In the genomic region with DNA sequence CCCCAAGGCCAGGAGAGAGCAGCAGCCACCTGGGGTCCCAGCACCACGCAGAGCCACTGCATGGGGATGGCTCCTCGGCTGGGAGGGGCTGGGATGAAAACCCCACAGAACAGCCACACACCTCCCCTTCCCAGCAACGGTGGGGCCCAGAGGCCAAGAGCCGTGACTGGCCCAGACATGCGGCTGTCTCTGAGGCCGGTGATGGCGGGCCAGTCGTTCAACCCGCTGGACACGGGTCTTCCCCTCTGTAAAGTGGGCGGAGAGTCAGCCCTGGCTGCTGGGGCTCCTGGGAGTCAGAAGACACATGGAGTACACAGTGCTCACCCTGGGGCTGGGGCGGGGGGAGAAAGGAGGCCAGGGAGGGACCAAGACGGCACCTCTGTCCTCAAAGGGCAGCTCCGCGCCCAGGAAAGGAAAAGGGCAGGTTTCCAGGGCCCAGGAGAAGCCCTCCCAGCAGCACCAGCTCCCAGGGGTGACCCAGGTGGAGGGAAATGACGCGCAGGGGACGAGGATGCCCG, we compare ENCODE assay signal across 2 cellular contexts.
TF ChIP-seq lines count a peak whose summit lies in the region.

No MANE protein-coding gene starts in this region.

TF ChIP-seq in A549, 52 proteins besides CTCF, POLR2A, EP300 and RAD21:
- TF ChIP-seq KDM5A (IDR thresholded peaks at IDR 0.05) (no peak), SREBF2 (IDR thresholded peaks at IDR 0.05) (no peak), CBX2 (IDR thresholded peaks at IDR 0.05; ENCODE audit: borderline replicate concordance, low read depth) (no peak), RNF2 (IDR thresholded peaks at IDR 0.05; ENCODE audit: borderline replicate concordance, low read depth) (no peak), MAX (IDR thresholded peaks at IDR 0.05) (no peak), NPAS2 (CRISPR knock-in tag; IDR thresholded peaks at IDR 0.05; ENCODE audit: borderline replicate concordance) (no peak)
- TF ChIP-seq, protein P1, sequence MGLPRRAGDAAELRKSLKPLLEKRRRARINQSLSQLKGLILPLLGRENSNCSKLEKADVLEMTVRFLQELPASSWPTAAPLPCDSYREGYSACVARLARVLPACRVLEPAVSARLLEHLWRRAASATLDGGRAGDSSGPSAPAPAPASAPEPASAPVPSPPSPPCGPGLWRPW (IDR thresholded peaks at IDR 0.05): no peak
TF ChIP-seq in A549: peak in this region for 0.

TF ChIP-seq in H1, 55 proteins besides CTCF, POLR2A, EP300 and RAD21:
- TF ChIP-seq EGR1 (IDR thresholded peaks at IDR 0.05; ENCODE audit: borderline replicate concordance, low read depth, low read length): no peak
- no peak for TF ChIP-seq POU5F1 (IDR thresholded peaks at IDR 0.05; ENCODE audit: low read depth, low read length)
- TF ChIP-seq BCL11A (IDR thresholded peaks at IDR 0.05; ENCODE audit: low read depth in 2 of 2, low read length in 2 of 2): no peak
- no peak for TF ChIP-seq GTF2F1 (IDR thresholded peaks at IDR 0.05; ENCODE audit: borderline replicate concordance, low read depth, low read length)
- TF ChIP-seq ATF3 (IDR thresholded peaks at IDR 0.05; ENCODE audit: insufficient read depth, low read depth, low read length): no peak
- TF ChIP-seq BACH1 (IDR thresholded peaks at IDR 0.05; ENCODE audit: low read length): no peak
- TF ChIP-seq, protein P2, sequence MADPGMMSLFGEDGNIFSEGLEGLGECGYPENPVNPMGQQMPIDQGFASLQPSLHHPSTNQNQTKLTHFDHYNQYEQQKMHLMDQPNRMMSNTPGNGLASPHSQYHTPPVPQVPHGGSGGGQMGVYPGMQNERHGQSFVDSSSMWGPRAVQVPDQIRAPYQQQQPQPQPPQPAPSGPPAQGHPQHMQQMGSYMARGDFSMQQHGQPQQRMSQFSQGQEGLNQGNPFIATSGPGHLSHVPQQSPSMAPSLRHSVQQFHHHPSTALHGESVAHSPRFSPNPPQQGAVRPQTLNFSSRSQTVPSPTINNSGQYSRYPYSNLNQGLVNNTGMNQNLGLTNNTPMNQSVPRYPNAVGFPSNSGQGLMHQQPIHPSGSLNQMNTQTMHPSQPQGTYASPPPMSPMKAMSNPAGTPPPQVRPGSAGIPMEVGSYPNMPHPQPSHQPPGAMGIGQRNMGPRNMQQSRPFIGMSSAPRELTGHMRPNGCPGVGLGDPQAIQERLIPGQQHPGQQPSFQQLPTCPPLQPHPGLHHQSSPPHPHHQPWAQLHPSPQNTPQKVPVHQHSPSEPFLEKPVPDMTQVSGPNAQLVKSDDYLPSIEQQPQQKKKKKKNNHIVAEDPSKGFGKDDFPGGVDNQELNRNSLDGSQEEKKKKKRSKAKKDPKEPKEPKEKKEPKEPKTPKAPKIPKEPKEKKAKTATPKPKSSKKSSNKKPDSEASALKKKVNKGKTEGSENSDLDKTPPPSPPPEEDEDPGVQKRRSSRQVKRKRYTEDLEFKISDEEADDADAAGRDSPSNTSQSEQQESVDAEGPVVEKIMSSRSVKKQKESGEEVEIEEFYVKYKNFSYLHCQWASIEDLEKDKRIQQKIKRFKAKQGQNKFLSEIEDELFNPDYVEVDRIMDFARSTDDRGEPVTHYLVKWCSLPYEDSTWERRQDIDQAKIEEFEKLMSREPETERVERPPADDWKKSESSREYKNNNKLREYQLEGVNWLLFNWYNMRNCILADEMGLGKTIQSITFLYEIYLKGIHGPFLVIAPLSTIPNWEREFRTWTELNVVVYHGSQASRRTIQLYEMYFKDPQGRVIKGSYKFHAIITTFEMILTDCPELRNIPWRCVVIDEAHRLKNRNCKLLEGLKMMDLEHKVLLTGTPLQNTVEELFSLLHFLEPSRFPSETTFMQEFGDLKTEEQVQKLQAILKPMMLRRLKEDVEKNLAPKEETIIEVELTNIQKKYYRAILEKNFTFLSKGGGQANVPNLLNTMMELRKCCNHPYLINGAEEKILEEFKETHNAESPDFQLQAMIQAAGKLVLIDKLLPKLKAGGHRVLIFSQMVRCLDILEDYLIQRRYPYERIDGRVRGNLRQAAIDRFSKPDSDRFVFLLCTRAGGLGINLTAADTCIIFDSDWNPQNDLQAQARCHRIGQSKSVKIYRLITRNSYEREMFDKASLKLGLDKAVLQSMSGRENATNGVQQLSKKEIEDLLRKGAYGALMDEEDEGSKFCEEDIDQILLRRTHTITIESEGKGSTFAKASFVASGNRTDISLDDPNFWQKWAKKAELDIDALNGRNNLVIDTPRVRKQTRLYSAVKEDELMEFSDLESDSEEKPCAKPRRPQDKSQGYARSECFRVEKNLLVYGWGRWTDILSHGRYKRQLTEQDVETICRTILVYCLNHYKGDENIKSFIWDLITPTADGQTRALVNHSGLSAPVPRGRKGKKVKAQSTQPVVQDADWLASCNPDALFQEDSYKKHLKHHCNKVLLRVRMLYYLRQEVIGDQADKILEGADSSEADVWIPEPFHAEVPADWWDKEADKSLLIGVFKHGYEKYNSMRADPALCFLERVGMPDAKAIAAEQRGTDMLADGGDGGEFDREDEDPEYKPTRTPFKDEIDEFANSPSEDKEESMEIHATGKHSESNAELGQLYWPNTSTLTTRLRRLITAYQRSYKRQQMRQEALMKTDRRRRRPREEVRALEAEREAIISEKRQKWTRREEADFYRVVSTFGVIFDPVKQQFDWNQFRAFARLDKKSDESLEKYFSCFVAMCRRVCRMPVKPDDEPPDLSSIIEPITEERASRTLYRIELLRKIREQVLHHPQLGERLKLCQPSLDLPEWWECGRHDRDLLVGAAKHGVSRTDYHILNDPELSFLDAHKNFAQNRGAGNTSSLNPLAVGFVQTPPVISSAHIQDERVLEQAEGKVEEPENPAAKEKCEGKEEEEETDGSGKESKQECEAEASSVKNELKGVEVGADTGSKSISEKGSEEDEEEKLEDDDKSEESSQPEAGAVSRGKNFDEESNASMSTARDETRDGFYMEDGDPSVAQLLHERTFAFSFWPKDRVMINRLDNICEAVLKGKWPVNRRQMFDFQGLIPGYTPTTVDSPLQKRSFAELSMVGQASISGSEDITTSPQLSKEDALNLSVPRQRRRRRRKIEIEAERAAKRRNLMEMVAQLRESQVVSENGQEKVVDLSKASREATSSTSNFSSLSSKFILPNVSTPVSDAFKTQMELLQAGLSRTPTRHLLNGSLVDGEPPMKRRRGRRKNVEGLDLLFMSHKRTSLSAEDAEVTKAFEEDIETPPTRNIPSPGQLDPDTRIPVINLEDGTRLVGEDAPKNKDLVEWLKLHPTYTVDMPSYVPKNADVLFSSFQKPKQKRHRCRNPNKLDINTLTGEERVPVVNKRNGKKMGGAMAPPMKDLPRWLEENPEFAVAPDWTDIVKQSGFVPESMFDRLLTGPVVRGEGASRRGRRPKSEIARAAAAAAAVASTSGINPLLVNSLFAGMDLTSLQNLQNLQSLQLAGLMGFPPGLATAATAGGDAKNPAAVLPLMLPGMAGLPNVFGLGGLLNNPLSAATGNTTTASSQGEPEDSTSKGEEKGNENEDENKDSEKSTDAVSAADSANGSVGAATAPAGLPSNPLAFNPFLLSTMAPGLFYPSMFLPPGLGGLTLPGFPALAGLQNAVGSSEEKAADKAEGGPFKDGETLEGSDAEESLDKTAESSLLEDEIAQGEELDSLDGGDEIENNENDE (IDR thresholded peaks at IDR 0.05; ENCODE audit: insufficient replicate concordance, low read length): no peak
- no peak for TF ChIP-seq SUZ12 (IDR thresholded peaks at IDR 0.05; ENCODE audit: low read length)
- no peak for TF ChIP-seq ZNF274 (IDR thresholded peaks at IDR 0.05; ENCODE audit: borderline replicate concordance, extremely low read depth, low read length)
- no peak for TF ChIP-seq ASH2L (IDR thresholded peaks at IDR 0.05; ENCODE audit: low read length)
- TF ChIP-seq POLR2AphosphoS5 (IDR thresholded peaks at IDR 0.05; ENCODE audit: low read depth, low read length): no peak
- TF ChIP-seq KDM1A (IDR thresholded peaks at IDR 0.05; ENCODE audit: borderline replicate concordance, low read length): no peak
- no peak for TF ChIP-seq SIRT6 (IDR thresholded peaks at IDR 0.05; ENCODE audit: low read length)
- no peak for TF ChIP-seq KDM5A (IDR thresholded peaks at IDR 0.05; ENCODE audit: low read length)
- no peak for TF ChIP-seq CHD1 (IDR thresholded peaks at IDR 0.05; ENCODE audit: low read depth, low read length)
- TF ChIP-seq HDAC6 (IDR thresholded peaks at IDR 0.05; ENCODE audit: low read depth, low read length): no peak
- TF ChIP-seq RXRA (IDR thresholded peaks at IDR 0.05; ENCODE audit: insufficient read depth, low read depth, low read length): no peak
TF ChIP-seq in H1: peak in this region for 0.
